Comparison of ENCODE assay signal across 13 cellular contexts in genomic region chr5:147616401-147616800, GRCh38.
DNase-seq lines count a peak whose midpoint lies in the region; TF ChIP-seq lines count a peak whose summit lies in the region.
"Had no signal": no experiment of that assay in that cellular context is flagged by ENCODE, and none has a peak within 500 bp of the region (broad histone marks: within the 10 kb centered on the region; RNA-seq: fewer than 3 reads in every experiment).

No MANE protein-coding gene starts in this region.

- no peaks in the 10 kb centered on the region for H3K9me3 ChIP-seq in mesenchymal stem cell (ENCODE audit: control insufficient read depth, low read length)
- H3K9me3 ChIP-seq: BE2C, Caco-2 had no signal

- H2BK120ac ChIP-seq in mesenchymal stem cell (ENCODE audit: low read depth, low read length): no peak overlapping the region

- H3K27me3 ChIP-seq in mesenchymal stem cell (ENCODE audit: control insufficient read depth in 1 of 2, insufficient read depth in 1 of 2, low read length in 2 of 2): no peaks in the 10 kb centered on the region
- H3K27me3 ChIP-seq: BE2C had no signal

- H3K14ac ChIP-seq in mesenchymal stem cell (ENCODE audit: low read length in 2 of 2): no peak overlapping the region

- no peak overlapping the region for H2BK15ac ChIP-seq in mesenchymal stem cell (ENCODE audit: low read depth, poor library complexity, severe bottlenecking)

- no peak overlapping the region for H3K4me2 ChIP-seq in mesenchymal stem cell (ENCODE audit: low read length, poor library complexity, severe bottlenecking)

- DNase-seq in dedifferentiated amniotic fluid mesenchymal stem cell (ENCODE audit: extremely low spot score) (peak; percentile 22), fibroblast of the aortic adventitia (ENCODE audit: low read depth) (peak; percentile 11), mesenchymal stem cell (peak; percentile 33), NCI-H1105 treated with DMSO at 0.1 percent for 48 hours (lab: John Stamatoyannopoulos, UW) (no peak)
- no peak for DNase-seq in central memory CD4-positive, alpha-beta T cell
- no peak for DNase-seq in activated CD8-positive, alpha-beta memory T cell treated with anti-CD3 and anti-CD28 coated beads for 24 hours
- DNase-seq: ACHN; BE2C; C1 segment of cervical spinal cord; Caco-2; CD4-positive, alpha-beta T cell; GM23248; HFFc6 had no signal

- H3K18ac ChIP-seq in mesenchymal stem cell (ENCODE audit: low read depth in 1 of 2, low read length in 2 of 2): no peak overlapping the region

- H3K4me1 ChIP-seq in mesenchymal stem cell (ENCODE audit: control insufficient read depth, insufficient read depth, low read depth, low read length): no peaks in the 10 kb centered on the region
- H3K4me1 ChIP-seq: BE2C had no signal

- WGBS in mesenchymal stem cell: 95% methylated on average over 1 of the region's 1 CpG

- no peak overlapping the region for H3K4me3 ChIP-seq in fibroblast of the aortic adventitia (ENCODE audit: low read depth, low read length)
- H3K4me3 ChIP-seq in mesenchymal stem cell (ENCODE audit: insufficient read depth in 1 of 2, low read depth in 1 of 2, low read length in 2 of 2): no peak overlapping the region
- H3K4me3 ChIP-seq: GM23248 had no signal

- H4K8ac ChIP-seq in mesenchymal stem cell (ENCODE audit: low read length): no peak overlapping the region

- H3K79me1 ChIP-seq in mesenchymal stem cell (replicated peaks; ENCODE audit: low read length, poor library complexity, severe bottlenecking): no peaks in the 10 kb centered on the region

- H2BK5ac ChIP-seq in mesenchymal stem cell (ENCODE audit: low read depth, low read length, poor library complexity, severe bottlenecking): no peak overlapping the region

- TF ChIP-seq CTCF in fibroblast of the aortic adventitia (IDR thresholded peaks at IDR 0.05; ENCODE audit: insufficient read depth, low read length): no peak

- no peak overlapping the region for H3K9ac ChIP-seq in mesenchymal stem cell (ENCODE audit: low read length)
- H3K9ac ChIP-seq: GM23248 had no signal

- no peak overlapping the region for H4K91ac ChIP-seq in mesenchymal stem cell (ENCODE audit: low read length)

- no peaks in the 10 kb centered on the region for H3K36me3 ChIP-seq in mesenchymal stem cell (ENCODE audit: control insufficient read depth in 1 of 2, insufficient read depth in 2 of 2, low read depth in 1 of 2, low read length in 2 of 2)

- H3K23ac ChIP-seq in mesenchymal stem cell (ENCODE audit: low read length in 2 of 2): no peak overlapping the region

- no peak overlapping the region for H3K4ac ChIP-seq in mesenchymal stem cell (ENCODE audit: low read depth in 1 of 2, low read length in 2 of 2)

- H2AK5ac ChIP-seq in mesenchymal stem cell (ENCODE audit: low read length, severe bottlenecking): no peak overlapping the region

- no peak overlapping the region for H2AFZ ChIP-seq in mesenchymal stem cell (ENCODE audit: low read depth, low read length)
- H2AFZ ChIP-seq: GM23248 had no signal

- H3K27ac ChIP-seq in mesenchymal stem cell (ENCODE audit: low read length, poor library complexity, severe bottlenecking): no peak overlapping the region
- H3K27ac ChIP-seq: GM23248 had no signal

- H2BK12ac ChIP-seq in mesenchymal stem cell (ENCODE audit: low read length in 2 of 2): no peak overlapping the region

Comparison
In these comparisons a context has a peak if more than half of its experiments do, and no peak if none do; other contexts are left out.
1. DNase-seq: peak in dedifferentiated amniotic fluid mesenchymal stem cell (single experiment), fibroblast of the aortic adventitia (single experiment) and mesenchymal stem cell (single experiment); none in NCI-H1105 treated with DMSO at 0.1 percent for 48 hours (single experiment), central memory CD4-positive, alpha-beta T cell (single experiment) and activated CD8-positive, alpha-beta memory T cell treated with anti-CD3 and anti-CD28 coated beads for 24 hours (single experiment).